Comparison of ENCODE assay signal across 24 cellular contexts in genomic region chr1:60878323-60878722, GRCh38.
"Had no signal": no experiment of that assay in that cellular context is flagged by ENCODE, and none has a peak within 500 bp of the region (broad histone marks: within the 10 kb centered on the region; RNA-seq: fewer than 3 reads in every experiment).

No MANE protein-coding gene starts in this region.

- DNase-seq: cerebellar nuclear complex; colonic mucosa; effector CD4-positive, alpha-beta T cell; endodermal cell; esophagus squamous epithelium; foreskin fibroblast; immature natural killer cell; kidney; left colon; left ventricle myocardium superior; mesendoderm; naive B cell; retina; spleen; stimulated activated CD4-positive, alpha-beta T cell treated with anti-CD3 and anti-CD28 coated beads, Interleukin-15, amount 100 ng/mL, for 24 hours; stimulated activated CD4-positive, alpha-beta T cell treated with anti-CD3 and anti-CD28 coated beads, Interleukin-1b, Interleukin-23, amount 100 ng/mL, for 48 hours; stimulated activated CD4-positive, alpha-beta T cell treated with anti-CD3 and anti-CD28 coated beads, Interleukin-4, amount 100 ng/mL, for 24 hours; tibial artery; upper lobe of right lung had no signal

- H3K27ac ChIP-seq: colonic mucosa, esophagus squamous epithelium, parathyroid adenoma, prostate gland, spleen, tibial artery, upper lobe of right lung had no signal

- H3K27me3 ChIP-seq: colonic mucosa, esophagus squamous epithelium, spleen, tibial artery, upper lobe of right lung had no signal

- H3K9me3 ChIP-seq: colonic mucosa, esophagus squamous epithelium, prostate gland, spleen, tibial artery, upper lobe of right lung had no signal

- H3K4me1 ChIP-seq: colonic mucosa, esophagus squamous epithelium, parathyroid adenoma, prostate gland, spleen, tibial artery, upper lobe of right lung had no signal

- H3K4me3 ChIP-seq: colonic mucosa, esophagus squamous epithelium, lung, prostate gland, spleen, tibial artery, upper lobe of right lung had no signal

- ATAC-seq: left colon; left ventricle myocardium superior; sciatic nerve; stimulated activated memory B cell treated with anti-CD40 and anti-IgM and Interleukin-4, amounts not matched to agents 10 μg/mL and 1 μg/mL and 100 μg/mL, for 72 hours; upper lobe of right lung had no signal

- H3K36me3 ChIP-seq: colonic mucosa, esophagus squamous epithelium, prostate gland, spleen, tibial artery, upper lobe of right lung had no signal
